Comparison of ENCODE assay signal across 8 cellular contexts in the genomic region with DNA sequence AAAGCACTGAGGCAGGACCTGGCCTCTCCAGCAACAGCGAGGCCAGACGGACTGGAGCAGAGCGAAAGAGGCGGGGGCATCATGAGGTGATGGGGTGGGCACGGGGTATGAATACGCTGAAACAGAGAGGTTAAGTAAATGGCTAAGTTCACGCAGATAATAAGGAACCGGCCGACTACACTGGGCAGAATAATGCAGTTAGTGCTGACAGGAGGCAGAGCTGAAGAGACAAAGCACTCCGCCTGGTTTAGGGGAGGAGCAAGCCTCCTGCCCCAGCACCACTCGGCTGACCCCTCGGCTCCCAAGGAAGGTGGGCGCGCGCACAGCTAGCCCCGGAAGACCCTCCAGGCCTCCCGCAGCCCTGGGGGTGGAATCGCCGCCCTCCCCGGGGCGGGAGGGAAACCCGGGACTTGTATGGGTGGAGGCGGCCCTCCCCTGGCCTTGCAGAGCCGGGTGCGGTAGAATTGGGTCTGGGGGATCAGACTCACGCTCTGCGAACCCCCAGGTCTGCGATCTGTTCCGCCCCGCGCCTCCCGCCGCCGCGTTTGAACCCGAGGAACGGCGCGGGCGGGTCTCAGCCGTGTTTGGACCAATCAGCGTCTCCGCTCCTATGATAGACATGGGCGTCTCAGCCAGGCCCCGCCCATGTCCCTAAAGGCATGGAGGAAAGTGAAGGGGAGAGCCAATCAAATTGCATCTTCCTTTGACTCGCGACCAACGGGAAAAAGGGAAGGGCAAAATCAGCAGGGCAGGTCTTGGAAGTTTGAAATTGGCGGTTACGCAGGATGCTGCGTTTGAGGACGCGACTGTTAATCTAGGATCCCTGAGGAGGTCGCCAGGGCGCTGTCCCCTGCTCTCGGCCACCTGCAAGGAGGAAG. TPM values are rescaled to one million over a fixed set of nuclear protein-coding genes. Genes with fewer than 3 reads are reported as not detected.
A peak's percentile ranks its signal among the peaks of the same experiment; 100 is the strongest.
DNase-seq lines count a peak whose midpoint lies in the region; ATAC-seq, FAIRE-seq and TF ChIP-seq lines count a peak whose summit lies in the region.

A gene with protein sequence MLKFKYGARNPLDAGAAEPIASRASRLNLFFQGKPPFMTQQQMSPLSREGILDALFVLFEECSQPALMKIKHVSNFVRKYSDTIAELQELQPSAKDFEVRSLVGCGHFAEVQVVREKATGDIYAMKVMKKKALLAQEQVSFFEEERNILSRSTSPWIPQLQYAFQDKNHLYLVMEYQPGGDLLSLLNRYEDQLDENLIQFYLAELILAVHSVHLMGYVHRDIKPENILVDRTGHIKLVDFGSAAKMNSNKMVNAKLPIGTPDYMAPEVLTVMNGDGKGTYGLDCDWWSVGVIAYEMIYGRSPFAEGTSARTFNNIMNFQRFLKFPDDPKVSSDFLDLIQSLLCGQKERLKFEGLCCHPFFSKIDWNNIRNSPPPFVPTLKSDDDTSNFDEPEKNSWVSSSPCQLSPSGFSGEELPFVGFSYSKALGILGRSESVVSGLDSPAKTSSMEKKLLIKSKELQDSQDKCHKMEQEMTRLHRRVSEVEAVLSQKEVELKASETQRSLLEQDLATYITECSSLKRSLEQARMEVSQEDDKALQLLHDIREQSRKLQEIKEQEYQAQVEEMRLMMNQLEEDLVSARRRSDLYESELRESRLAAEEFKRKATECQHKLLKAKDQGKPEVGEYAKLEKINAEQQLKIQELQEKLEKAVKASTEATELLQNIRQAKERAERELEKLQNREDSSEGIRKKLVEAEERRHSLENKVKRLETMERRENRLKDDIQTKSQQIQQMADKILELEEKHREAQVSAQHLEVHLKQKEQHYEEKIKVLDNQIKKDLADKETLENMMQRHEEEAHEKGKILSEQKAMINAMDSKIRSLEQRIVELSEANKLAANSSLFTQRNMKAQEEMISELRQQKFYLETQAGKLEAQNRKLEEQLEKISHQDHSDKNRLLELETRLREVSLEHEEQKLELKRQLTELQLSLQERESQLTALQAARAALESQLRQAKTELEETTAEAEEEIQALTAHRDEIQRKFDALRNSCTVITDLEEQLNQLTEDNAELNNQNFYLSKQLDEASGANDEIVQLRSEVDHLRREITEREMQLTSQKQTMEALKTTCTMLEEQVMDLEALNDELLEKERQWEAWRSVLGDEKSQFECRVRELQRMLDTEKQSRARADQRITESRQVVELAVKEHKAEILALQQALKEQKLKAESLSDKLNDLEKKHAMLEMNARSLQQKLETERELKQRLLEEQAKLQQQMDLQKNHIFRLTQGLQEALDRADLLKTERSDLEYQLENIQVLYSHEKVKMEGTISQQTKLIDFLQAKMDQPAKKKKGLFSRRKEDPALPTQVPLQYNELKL (N-terminal part only) (minus strand): TSS at position 560 of the 878 bp plus-strand sequence. CDS start 1,152 bp downstream, outside the sequence.

- H3K9ac ChIP-seq in keratinocyte (ENCODE audit: control insufficient read depth, extremely low read depth, insufficient read depth, low read length) = peak within 1 kb of the TSS; percentile 86

- H3K27me3 ChIP-seq in keratinocyte (ENCODE audit: control insufficient read depth, extremely low read depth, insufficient read depth, low read length) = no peaks in the 10 kb centered on the region

- H3K36me3 ChIP-seq in keratinocyte (ENCODE audit: control insufficient read depth in 2 of 2, extremely low read depth in 1 of 2, insufficient read depth in 2 of 2, low read length in 2 of 2) = no peaks in the 10 kb centered on the region

- dilution Hi-C loops in keratinocyte (cut with MboI; ENCODE audit: extremely low pct_ligation_motif_present, low sequenced_read_pairs) = no loop called here

- peak; percentile 60 for TF ChIP-seq POLR2A in GM19193 (IDR thresholded peaks at IDR 0.05; ENCODE audit: extremely low read depth, insufficient read depth, insufficient read length)

- no peaks in the 10 kb centered on the region for H4K20me1 ChIP-seq in keratinocyte (ENCODE audit: control insufficient read depth, extremely low read depth, insufficient read depth, low read length)

- no peaks in the 10 kb centered on the region for H3K9me1 ChIP-seq in keratinocyte (ENCODE audit: control insufficient read depth, extremely low read depth, insufficient read depth, low read length)

- peaks cover 11% of the 10 kb centered on the region for H3K79me2 ChIP-seq in keratinocyte (ENCODE audit: control insufficient read depth, insufficient read depth, low read length)

- peak within 1 kb of the TSS; percentile 75 for H3K27ac ChIP-seq in keratinocyte (ENCODE audit: control insufficient read depth, insufficient read depth, low read length)

- H3K4me1 ChIP-seq in keratinocyte (ENCODE audit: control insufficient read depth, extremely low read depth, insufficient read depth, low read length) = peaks cover 9% of the 10 kb centered on the region

- H3K4me3 ChIP-seq in keratinocyte (ENCODE audit: control insufficient read depth in 2 of 3, extremely low read depth in 1 of 3, insufficient read depth in 2 of 3, low read depth in 1 of 3, low read length in 3 of 3) = peak within 1 kb of the TSS; percentile 84 to 95 (median 92)

- H2AFZ ChIP-seq in keratinocyte (ENCODE audit: control insufficient read depth, low read length) = peak within 1 kb of the TSS; percentile 96

- FAIRE-seq in keratinocyte (lab: Jason Lieb, UNC) = peak; percentile 71

- H3K4me2 ChIP-seq in keratinocyte (ENCODE audit: control insufficient read depth, extremely low read depth, insufficient read depth, low read depth, low read length) = peak within 1 kb of the TSS; percentile 98

- no peaks in the 10 kb centered on the region for H3K9me3 ChIP-seq in keratinocyte (ENCODE audit: control insufficient read depth, low read depth, low read length)

- peak; percentile 99 for ATAC-seq in HG03432 (IDR thresholded peaks at IDR 0.05; ENCODE audit: unreplicated experiment)
- ATAC-seq in activated CD4-positive, CD25-positive, alpha-beta regulatory T cell treated with anti-CD3 and anti-CD28 coated beads, Interleukin-2, amount 50 U/mL, for 24 hours = peak; percentile 100

- TF ChIP-seq CTCF in keratinocyte (optimal IDR thresholded peaks at IDR 0.05 in 1 of 3, IDR thresholded peaks at IDR 0.05 in 1 of 3, conservative IDR thresholded peaks at IDR 0.05 in 1 of 3; ENCODE audit: extremely low read depth in 1 of 3, insufficient read depth in 2 of 3, low read length in 3 of 3) = peak in 1 of 3 experiments; percentile 4

- DNase-seq in Ammon's horn (ENCODE audit: low spot score) = peak; percentile 96
- peak; percentile 97 for DNase-seq in NCI-H460 (ENCODE audit: extremely low read depth, low read depth)
- peak; percentile 50 to 87 for DNase-seq in cerebellar nuclear complex (lab: John Stamatoyannopoulos, UW)
- DNase-seq in keratinocyte (ENCODE audit: low read depth, low spot score) = peak; percentile 77
- DNase-seq in stimulated activated CD4-positive, alpha-beta T cell treated with anti-CD3 and anti-CD28 coated beads, Interleukin-15, amount 100 ng/mL, for 1 hour (ENCODE audit: low read depth in 1 of 2, low spot score in 1 of 2) = peak; percentile 70 to 71

RNA-seq across cellular contexts. Expression of the gene that starts here (rescaled TPM):
- 25.4 and 26.6 TPM in 2 replicates for total RNA-seq in NCI-H460 (2014; rRNA removed; shearing (Covaris generic))
- 22.2 and 52.5 TPM in 2 replicates for polyA plus RNA-seq in NCI-H460 (2014; cell fraction: nucleus; rRNA removed)
- polyA plus RNA-seq in keratinocyte = 1.4 to 6.6 TPM (median 6.2 TPM) in 3 replicates
- polyA plus RNA-seq in keratinocyte (2011; ENCODE audit: low read depth) = 0.84 TPM
- polyA plus RNA-seq in keratinocyte (2011; cell fraction: cytosol; rRNA removed) = 1.5 and 1.8 TPM in 2 replicates
- 7.0 and 7.4 TPM in 2 replicates for polyA plus RNA-seq in keratinocyte (2011; cell fraction: nucleus; rRNA removed)
- 0.18 and 4.7 TPM in 2 replicates for polyA plus RNA-seq in keratinocyte (2012; ENCODE audit: low replicate concordance)
- polyA minus RNA-seq in keratinocyte = 5.4 to 16.8 TPM (median 11.7 TPM) in 3 replicates
- 4.4 TPM for polyA minus RNA-seq in keratinocyte (2011; cell fraction: cytosol; rRNA and poly(A)+ RNA removed)
- polyA minus RNA-seq in keratinocyte (2011; cell fraction: nucleus; rRNA and poly(A)+ RNA removed) = 4.9 and 8.5 TPM in 2 replicates

Comparison
In these comparisons a context has a peak if more than half of its experiments do, and no peak if none do; other contexts are left out.
1. Peak in every context shown above with its lines: DNase-seq, ATAC-seq, H3K4me3 ChIP-seq and H3K27ac ChIP-seq.